ENCODE assay signal across 1 cellular context in the genomic region with DNA sequence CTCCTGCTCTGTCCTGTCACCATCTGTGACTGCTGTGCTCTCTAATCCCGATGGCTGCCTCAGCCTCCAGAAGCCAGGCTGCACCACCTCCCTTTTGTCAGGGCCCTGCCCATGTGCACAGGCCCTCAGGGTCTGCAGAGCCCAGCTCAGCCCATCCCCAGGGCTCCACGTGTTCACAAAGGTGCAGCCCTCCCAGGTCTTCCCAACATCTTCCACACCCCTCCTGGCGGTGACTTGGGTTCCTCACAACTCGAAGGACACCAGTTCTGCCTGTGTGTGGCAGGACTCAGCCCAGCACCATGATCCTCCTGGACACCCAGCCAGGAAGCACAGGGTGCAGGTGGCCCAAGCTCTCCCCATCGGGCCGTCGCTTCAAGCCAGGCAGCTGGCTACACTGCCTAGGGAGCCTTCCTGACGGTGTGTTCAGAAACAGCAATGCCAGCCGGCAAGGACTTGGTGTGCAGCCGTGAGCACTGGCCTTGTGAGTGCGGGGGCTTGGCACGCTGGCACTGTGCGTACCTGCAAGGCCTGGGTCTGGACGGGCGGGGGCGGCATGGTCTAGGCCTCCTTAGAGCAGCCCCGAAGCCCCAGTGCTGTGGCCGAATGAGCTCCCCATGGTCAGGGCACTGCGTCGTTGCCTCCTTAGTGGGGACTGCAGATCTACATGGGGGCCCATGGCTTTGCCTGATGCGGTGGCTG.
TF ChIP-seq lines count a peak whose summit lies in the region.

No MANE protein-coding gene starts in this region.

TF ChIP-seq in H1, 55 proteins besides CTCF, POLR2A, EP300 and RAD21 (continued from another document):
- TF ChIP-seq, protein P1, sequence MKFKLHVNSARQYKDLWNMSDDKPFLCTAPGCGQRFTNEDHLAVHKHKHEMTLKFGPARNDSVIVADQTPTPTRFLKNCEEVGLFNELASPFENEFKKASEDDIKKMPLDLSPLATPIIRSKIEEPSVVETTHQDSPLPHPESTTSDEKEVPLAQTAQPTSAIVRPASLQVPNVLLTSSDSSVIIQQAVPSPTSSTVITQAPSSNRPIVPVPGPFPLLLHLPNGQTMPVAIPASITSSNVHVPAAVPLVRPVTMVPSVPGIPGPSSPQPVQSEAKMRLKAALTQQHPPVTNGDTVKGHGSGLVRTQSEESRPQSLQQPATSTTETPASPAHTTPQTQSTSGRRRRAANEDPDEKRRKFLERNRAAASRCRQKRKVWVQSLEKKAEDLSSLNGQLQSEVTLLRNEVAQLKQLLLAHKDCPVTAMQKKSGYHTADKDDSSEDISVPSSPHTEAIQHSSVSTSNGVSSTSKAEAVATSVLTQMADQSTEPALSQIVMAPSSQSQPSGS (IDR thresholded peaks at IDR 0.05; ENCODE audit: low read length), result no peak
- TF ChIP-seq HDAC6 (IDR thresholded peaks at IDR 0.05; ENCODE audit: low read depth, low read length) (no peak), POLR2AphosphoS5 (IDR thresholded peaks at IDR 0.05; ENCODE audit: low read depth, low read length) (no peak), SP1 (IDR thresholded peaks at IDR 0.05; ENCODE audit: low read depth, low read length) (no peak), BRCA1 (IDR thresholded peaks at IDR 0.05; ENCODE audit: low read depth, low read length) (no peak), CTBP2 (IDR thresholded peaks at IDR 0.05; ENCODE audit: borderline replicate concordance, insufficient read depth, insufficient read length, low read length) (no peak), SP2 (IDR thresholded peaks at IDR 0.05; ENCODE audit: low read length) (no peak), SP4 (IDR thresholded peaks at IDR 0.05; ENCODE audit: low read length) (no peak), RBBP5 (IDR thresholded peaks at IDR 0.05; ENCODE audit: borderline replicate concordance, low read depth, low read length) (no peak), YY1 (IDR thresholded peaks at IDR 0.05; ENCODE audit: low read depth, low read length) (no peak)
- TF ChIP-seq, protein P2, sequence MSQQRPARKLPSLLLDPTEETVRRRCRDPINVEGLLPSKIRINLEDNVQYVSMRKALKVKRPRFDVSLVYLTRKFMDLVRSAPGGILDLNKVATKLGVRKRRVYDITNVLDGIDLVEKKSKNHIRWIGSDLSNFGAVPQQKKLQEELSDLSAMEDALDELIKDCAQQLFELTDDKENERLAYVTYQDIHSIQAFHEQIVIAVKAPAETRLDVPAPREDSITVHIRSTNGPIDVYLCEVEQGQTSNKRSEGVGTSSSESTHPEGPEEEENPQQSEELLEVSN (IDR thresholded peaks at IDR 0.05), result no peak; the same call in 1 of the 2 replicates
